ENCODE assay signal across 18 cellular contexts in the genomic region with DNA sequence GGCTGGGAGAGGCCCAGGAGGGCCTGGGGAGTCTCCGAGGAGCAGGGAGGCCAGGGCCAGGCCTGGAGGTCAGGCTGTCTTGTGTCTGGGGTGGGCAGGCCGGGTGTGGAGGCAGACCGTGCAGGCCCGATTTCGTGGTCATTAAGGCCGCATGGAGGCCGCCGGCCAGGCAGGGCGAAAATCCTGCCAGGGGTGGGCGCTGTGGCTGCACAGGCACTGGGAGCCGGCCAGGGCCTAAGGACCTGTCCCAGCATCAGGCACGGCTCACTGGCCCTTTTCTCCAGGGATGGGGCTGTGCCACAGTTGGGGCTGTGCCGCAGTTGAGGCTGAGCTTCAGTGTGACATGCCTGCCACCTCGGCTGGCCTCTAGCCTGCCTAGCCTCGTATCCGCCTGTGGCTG. TPM values are rescaled to one million over a fixed set of nuclear protein-coding genes. Genes with fewer than 3 reads are reported as not detected.
DNase-seq lines count a peak whose midpoint lies in the region; ATAC-seq and TF ChIP-seq lines count a peak whose summit lies in the region.
"Had no signal": no experiment of that assay in that cellular context is flagged by ENCODE, and none has a peak within 500 bp of the region (broad histone marks: within the 10 kb centered on the region; RNA-seq: fewer than 3 reads in every experiment).

No MANE protein-coding gene starts in this region.

- H3K79me2 ChIP-seq in PC-3 (ENCODE audit: low read length) = no peaks in the 10 kb centered on the region

- H3K9me3 ChIP-seq in PC-3 (ENCODE audit: low read length) = no peaks in the 10 kb centered on the region
- H3K9me3 ChIP-seq in endodermal cell (ENCODE audit: control insufficient read depth, low read length) = no peaks in the 10 kb centered on the region
- H3K9me3 ChIP-seq: prostate gland, upper lobe of right lung had no signal

- H2AFZ ChIP-seq in PC-3 (ENCODE audit: low read length) = no peak overlapping the region
- H2AFZ ChIP-seq: GM23248 had no signal

- intact Hi-C loops in PC-3 (cut with micrococcal nuclease) = no loop called here

- H3K4me1 ChIP-seq in PC-3 (ENCODE audit: insufficient read depth, low read length) = no peaks in the 10 kb centered on the region
- H3K4me1 ChIP-seq in endodermal cell (ENCODE audit: control insufficient read depth, insufficient read depth, low read length) = peaks cover 5% of the 10 kb centered on the region
- H3K4me1 ChIP-seq: prostate gland, upper lobe of right lung had no signal

- no peaks in the 10 kb centered on the region for H4K20me1 ChIP-seq in PC-3 (ENCODE audit: low read length)

- no peak for ATAC-seq in PC-3
- ATAC-seq in GM21619 (IDR thresholded peaks at IDR 0.05; ENCODE audit: unreplicated experiment) = no peak
- no peak for ATAC-seq in HG03442 (IDR thresholded peaks at IDR 0.05; ENCODE audit: unreplicated experiment)
- ATAC-seq: activated T-helper 17 cell treated with anti-CD3 and anti-CD28 coated beads, Interleukin-2, amount 50 U/mL, for 72 hours; GM12878; upper lobe of right lung had no signal

- peaks cover under 1% of the 10 kb centered on the region for H3K36me3 Mint-ChIP-seq in endodermal cell (ENCODE audit: low read depth)

- whole genome bisulfite sequencing in endodermal cell (ENCODE audit: insufficient coverage in 1 of 2, insufficient read length in 1 of 2), 2 experiments = 54 to 80% methylated on average over 10 to 16 of the region's 16 CpGs

- no peak overlapping the region for H3K4me3 Mint-ChIP-seq in endodermal cell
- H3K4me3 Mint-ChIP-seq: activated T-helper 17 cell treated with anti-CD3 and anti-CD28 coated beads, Interleukin-2, amount 50 U/mL, for 72 hours had no signal

- no peak overlapping the region for H3K27ac ChIP-seq in PC-3 (ENCODE audit: low read length)
- no peak overlapping the region for H3K27ac ChIP-seq in endodermal cell (ENCODE audit: low read depth, low read length)
- H3K27ac ChIP-seq: GM23248, HL-60, prostate gland, upper lobe of right lung had no signal

- H3K4me3 ChIP-seq in PC-3 (ENCODE audit: low read length) (no peak overlapping the region), endodermal cell (ENCODE audit: low read length) (no peak overlapping the region)
- H3K4me3 ChIP-seq: GM12878, GM23248, prostate gland, upper lobe of right lung had no signal

- H3K4me1 Mint-ChIP-seq in endodermal cell = peaks cover 25% of the 10 kb centered on the region
- H3K4me1 Mint-ChIP-seq: activated T-helper 17 cell treated with anti-CD3 and anti-CD28 coated beads, Interleukin-2, amount 50 U/mL, for 72 hours had no signal

- no peaks in the 10 kb centered on the region for H3K9me2 ChIP-seq in PC-3 (replicated peaks; ENCODE audit: low read length)

- DNase-seq in ELF-1 (ENCODE audit: low read depth, low spot score) = peak; percentile 60
- DNase-seq in PC-3 = no peak
- DNase-seq in endodermal cell = peak; percentile 91
- peak; percentile 44 for DNase-seq in medulla oblongata (ENCODE audit: extremely low spot score)
- DNase-seq in kidney tubule cell (ENCODE audit: low spot score) = no peak
- DNase-seq in NOMO-1 treated with DMSO at 0.1 percent for 48 hours (lab: John Stamatoyannopoulos, UW; ENCODE audit: unreplicated experiment) = no peak
- DNase-seq: activated CD4-positive, alpha-beta T cell treated with anti-CD3 and anti-CD28 coated beads, Interleukin-2, amount 50 U/mL, for 4 hours; GM23248; NCI-H2171; NK-92 treated with Interleukin-12 subunit alpha and Interleukin-12 subunit beta, amount 100 ng/mL, for 24 hours; stimulated activated CD4-positive, alpha-beta T cell treated with anti-CD3 and anti-CD28 coated beads, Interleukin-2, amount 100 ng/mL, for 24 hours; upper lobe of right lung had no signal

- no peaks in the 10 kb centered on the region for H3F3A ChIP-seq in PC-3 (ENCODE audit: low read length, unreplicated experiment)

- H3K27me3 Mint-ChIP-seq in endodermal cell (ENCODE audit: insufficient read depth) = peaks cover 61% of the 10 kb centered on the region

- H3K36me3 ChIP-seq in PC-3 (ENCODE audit: low read depth, low read length) = no peaks in the 10 kb centered on the region
- no peaks in the 10 kb centered on the region for H3K36me3 ChIP-seq in endodermal cell (ENCODE audit: control insufficient read depth, insufficient read depth, low read length)
- H3K36me3 ChIP-seq: prostate gland, upper lobe of right lung had no signal

- H3K9ac ChIP-seq in PC-3 (ENCODE audit: low read length) (no peak overlapping the region), endodermal cell (ENCODE audit: extremely low read depth, low read length, poor library complexity, severe bottlenecking) (no peak overlapping the region)
- H3K9ac ChIP-seq: GM23248 had no signal

- BruUV-seq in PC-3 (replicated peaks; lab: Mats Ljungman, UMichigan) = no TSS peak

- H3K9me3 Mint-ChIP-seq in endodermal cell = no peaks in the 10 kb centered on the region
- H3K9me3 Mint-ChIP-seq: activated T-helper 17 cell treated with anti-CD3 and anti-CD28 coated beads, Interleukin-2, amount 50 U/mL, for 72 hours had no signal

- POLR2A ChIA-PET in PC-3 (lab: Charles Lee; ENCODE audit: unreplicated experiment) = no interaction called here

- H3K4me2 ChIP-seq in PC-3 (ENCODE audit: low read length) = no peak overlapping the region

- TF ChIP-seq CTCF in PC-3 (conservative IDR thresholded peaks at IDR 0.05; ENCODE audit: low read depth, low read length) = peak; percentile 32; the same call in 1 of the 2 replicates
- TF ChIP-seq CTCF in endodermal cell (conservative IDR thresholded peaks at IDR 0.05) = peak; percentile 79

- H3K27me3 ChIP-seq in PC-3 (ENCODE audit: low read length) (no peaks in the 10 kb centered on the region), endodermal cell (ENCODE audit: control insufficient read depth, insufficient read depth, low read length, poor library complexity, severe bottlenecking) (peaks cover 38% of the 10 kb centered on the region)
- H3K27me3 ChIP-seq: upper lobe of right lung had no signal

- CTCF ChIA-PET in PC-3 (lab: Charles Lee) = no interaction called here

- no peak overlapping the region for H3K27ac Mint-ChIP-seq in endodermal cell
- H3K27ac Mint-ChIP-seq: activated T-helper 17 cell treated with anti-CD3 and anti-CD28 coated beads, Interleukin-2, amount 50 U/mL, for 72 hours had no signal

RNA-seq across cellular contexts. Expression of gene ASS1, which starts 35.9 kb away (rescaled TPM):
- 74.1 and 83.0 TPM in 2 replicates for total RNA-seq in PC-3 (2014; rRNA removed)
- 10 to 100 TPM; 30.9 to 57.2 TPM for total RNA-seq in endodermal cell
- polyA plus RNA-seq in endodermal cell (2013, experiment 1 of 2) = 37.9 TPM
- polyA plus RNA-seq in endodermal cell (2013, experiment 2 of 2) = 30.1 TPM

Comparison
In these comparisons a context has a peak if more than half of its experiments do, and no peak if none do; other contexts are left out.
1. DNase-seq: peak in ELF-1 (single experiment), endodermal cell (single experiment) and medulla oblongata (single experiment); none in PC-3 (single experiment), kidney tubule cell (single experiment) and NOMO-1 treated with DMSO at 0.1 percent for 48 hours (single experiment).